14 cellular contexts compared by ENCODE assay signal in the genomic region with DNA sequence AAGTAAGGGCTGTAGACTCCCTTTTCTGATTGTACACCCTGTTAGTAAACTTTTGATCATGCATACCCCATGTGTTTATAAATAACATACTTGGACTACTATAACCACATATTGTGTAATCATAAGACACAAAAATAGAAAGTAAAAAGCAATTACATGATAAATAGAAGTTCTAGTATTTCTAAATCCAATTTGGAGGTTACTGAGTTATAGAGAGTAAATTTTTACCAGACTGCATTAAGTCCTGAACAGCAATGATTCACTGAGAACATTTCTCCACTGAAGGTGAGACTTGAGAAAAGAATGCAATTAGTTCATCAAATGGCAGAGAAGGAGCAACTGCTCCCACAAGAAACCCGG. TPM values are rescaled to one million over a fixed set of nuclear protein-coding genes. Genes with fewer than 3 reads are reported as not detected.
DNase-seq lines count a peak whose midpoint lies in the region; ATAC-seq and TF ChIP-seq lines count a peak whose summit lies in the region.
"Had no signal": no experiment of that assay in that cellular context is flagged by ENCODE, and none has a peak within 500 bp of the region (broad histone marks: within the 10 kb centered on the region; RNA-seq: fewer than 3 reads in every experiment).

No MANE protein-coding gene starts in this region.

- no peak for ATAC-seq in activated naive CD4-positive, alpha-beta T cell treated with anti-CD3 and anti-CD28 coated beads, Interleukin-2, amount 50 U/mL, for 72 hours
- ATAC-seq in RWPE2 (ENCODE audit: low read depth), result peak; percentile 41
- no peak for ATAC-seq in GM21737 (IDR thresholded peaks at IDR 0.05; ENCODE audit: unreplicated experiment)
- no peak for ATAC-seq in GM21360 (IDR thresholded peaks at IDR 0.05; ENCODE audit: unreplicated experiment)
- ATAC-seq: mucosa of descending colon had no signal

- H3K27ac ChIP-seq in RWPE2 (ENCODE audit: poor library complexity, severe bottlenecking) (peak overlapping the region; percentile 35), spleen (peak overlapping the region in 7 of 8 donors; percentile 19 to 72 (median 62))

- H3K27ac Mint-ChIP-seq in activated naive CD4-positive, alpha-beta T cell treated with anti-CD3 and anti-CD28 coated beads, Interleukin-2, amount 50 U/mL, for 24 hours, result peak overlapping the region; percentile 14
- H3K27ac Mint-ChIP-seq in activated naive CD4-positive, alpha-beta T cell treated with anti-CD3 and anti-CD28 coated beads, Interleukin-2, amount 50 U/mL, for 72 hours, result no peak overlapping the region
- H3K27ac Mint-ChIP-seq: activated CD4-positive, alpha-beta memory T cell treated with anti-CD3 and anti-CD28 coated beads, Interleukin-2, amount 10 ng/mL, durations not matched to agents 7 days and 5 days had no signal

- H3K9me3 ChIP-seq in RWPE2 (ENCODE audit: severe bottlenecking) (no peaks in the 10 kb centered on the region), spleen (no peaks in the 10 kb centered on the region)
- H3K9me3 ChIP-seq: mucosa of descending colon, upper lobe of left lung had no signal

- H3K36me3 ChIP-seq in RWPE2 (ENCODE audit: low read depth), result peaks cover 48% of the 10 kb centered on the region
- H3K36me3 ChIP-seq in spleen, result peaks cover 4 to 71% (median 39%) of the 10 kb centered on the region in 6 donors

- H3K27me3 ChIP-seq in RWPE2 (ENCODE audit: insufficient read depth, poor library complexity, severe bottlenecking) (no peaks in the 10 kb centered on the region), spleen (replicated peaks in 1 of 7) (no peaks in the 10 kb centered on the region)
- H3K27me3 ChIP-seq: upper lobe of left lung had no signal

- intact Hi-C loops in spleen (cut with DNase I; ENCODE audit: low total_unique reads), result no loop called here

- no peak for DNase-seq in activated naive CD4-positive, alpha-beta T cell treated with anti-CD3 and anti-CD28 coated beads, Interleukin-2, amount 50 U/mL, for 72 hours (ENCODE audit: low spot score in 2 of 2)
- no peak for DNase-seq in RWPE2 (ENCODE audit: low spot score)
- peak; percentile 66 for DNase-seq in fibroblast of villous mesenchyme (ENCODE audit: low read depth)
- DNase-seq in spleen, result no peak
- no peak for DNase-seq in DMS 273 (lab: John Stamatoyannopoulos, UW; ENCODE audit: unreplicated experiment)
- DNase-seq: activated CD4-positive, alpha-beta memory T cell treated with anti-CD3 and anti-CD28 coated beads, Interleukin-2, amount 10 ng/mL, durations not matched to agents 7 days and 5 days; GDM1; Kasumi-1; mucosa of descending colon; upper lobe of left lung had no signal

- no peaks in the 10 kb centered on the region for H3K9me3 Mint-ChIP-seq in activated naive CD4-positive, alpha-beta T cell treated with anti-CD3 and anti-CD28 coated beads, Interleukin-2, amount 50 U/mL, for 24 hours
- no peaks in the 10 kb centered on the region for H3K9me3 Mint-ChIP-seq in activated naive CD4-positive, alpha-beta T cell treated with anti-CD3 and anti-CD28 coated beads, Interleukin-2, amount 50 U/mL, for 72 hours
- H3K9me3 Mint-ChIP-seq: activated CD4-positive, alpha-beta memory T cell treated with anti-CD3 and anti-CD28 coated beads, Interleukin-2, amount 10 ng/mL, durations not matched to agents 7 days and 5 days had no signal

- H3K4me1 Mint-ChIP-seq in activated naive CD4-positive, alpha-beta T cell treated with anti-CD3 and anti-CD28 coated beads, Interleukin-2, amount 50 U/mL, for 24 hours, result no peaks in the 10 kb centered on the region

- TF ChIP-seq POLR2A in spleen (IDR thresholded peaks at IDR 0.05), result no peak

- H3K4me1 ChIP-seq in RWPE2 (ENCODE audit: insufficient read depth, poor library complexity, severe bottlenecking), result no peaks in the 10 kb centered on the region
- H3K4me1 ChIP-seq in spleen, result peaks cover 0 to 42% (median 20%) of the 10 kb centered on the region in 6 donors

- peaks cover 18% of the 10 kb centered on the region for H3K36me3 Mint-ChIP-seq in activated naive CD4-positive, alpha-beta T cell treated with anti-CD3 and anti-CD28 coated beads, Interleukin-2, amount 50 U/mL, for 24 hours
- peaks cover 13 to 34% of the 10 kb centered on the region in 2 donors for H3K36me3 Mint-ChIP-seq in activated naive CD4-positive, alpha-beta T cell treated with anti-CD3 and anti-CD28 coated beads, Interleukin-2, amount 50 U/mL, for 72 hours

- TF ChIP-seq CTCF in RWPE2 (IDR thresholded peaks at IDR 0.05; ENCODE audit: poor library complexity, severe bottlenecking), result no peak
- no peak for TF ChIP-seq CTCF in fibroblast of villous mesenchyme (IDR thresholded peaks at IDR 0.05; ENCODE audit: insufficient read depth, low read depth, low read length)
- TF ChIP-seq CTCF in spleen (IDR thresholded peaks at IDR 0.05 in 8 of 11, conservative IDR thresholded peaks at IDR 0.05 in 3 of 11), result no peak

- H3K4me3 ChIP-seq in RWPE2 (ENCODE audit: severe bottlenecking), result no peak overlapping the region
- no peak overlapping the region for H3K4me3 ChIP-seq in fibroblast of villous mesenchyme (ENCODE audit: low read depth, low read length)
- H3K4me3 ChIP-seq in spleen, result no peak overlapping the region
- H3K4me3 ChIP-seq: mucosa of descending colon, upper lobe of left lung had no signal

- H3K4me3 Mint-ChIP-seq in activated naive CD4-positive, alpha-beta T cell treated with anti-CD3 and anti-CD28 coated beads, Interleukin-2, amount 50 U/mL, for 24 hours, result no peak overlapping the region
- H3K4me3 Mint-ChIP-seq: activated CD4-positive, alpha-beta memory T cell treated with anti-CD3 and anti-CD28 coated beads, Interleukin-2, amount 10 ng/mL, durations not matched to agents 7 days and 5 days had no signal

- WGBS in spleen, 5 donors, result 62 to 81% (median 79%) methylated on average over 1 of the region's 1 CpG

- H3K27me3 Mint-ChIP-seq in activated naive CD4-positive, alpha-beta T cell treated with anti-CD3 and anti-CD28 coated beads, Interleukin-2, amount 50 U/mL, for 24 hours, result no peaks in the 10 kb centered on the region
- H3K27me3 Mint-ChIP-seq: activated CD4-positive, alpha-beta memory T cell treated with anti-CD3 and anti-CD28 coated beads, Interleukin-2, amount 10 ng/mL, durations not matched to agents 7 days and 5 days had no signal

RNA-seq across cellular contexts. Expression of a gene that starts 7.7 kb away (rescaled TPM):
- 10 to 100 TPM; 15.4 to 21.4 TPM for total RNA-seq in activated naive CD4-positive, alpha-beta T cell treated with anti-CD3 and anti-CD28 coated beads, Interleukin-2, amount 50 U/mL, for 72 hours
- total RNA-seq in fibroblast of villous mesenchyme (10.0 and 11.2 TPM in 2 replicates), spleen (10 to 100 TPM; 11.6 to 28.0 (median 19.6) TPM)
- polyA plus RNA-seq in spleen, result 10 to 100 TPM in 2 of 3 donors, 1 to 10 TPM in 1; 3.8 to 25.7 (median 10.2) TPM

RNA-seq across cellular contexts. Expression of a gene that starts 36.5 kb away (rescaled TPM):
- total RNA-seq in activated naive CD4-positive, alpha-beta T cell treated with anti-CD3 and anti-CD28 coated beads, Interleukin-2, amount 50 U/mL, for 72 hours, result 100 to 1,000 TPM; 560 to 601 TPM
- total RNA-seq in fibroblast of villous mesenchyme (325 and 443 TPM in 2 replicates), spleen (100 to 1,000 TPM; 232 to 331 (median 259) TPM)
- 10 to 100 TPM; 37.0 to 56.7 (median 49.0) TPM for polyA plus RNA-seq in spleen

RNA-seq across cellular contexts. Expression of a gene that starts 46.8 kb away (rescaled TPM):
- total RNA-seq in activated naive CD4-positive, alpha-beta T cell treated with anti-CD3 and anti-CD28 coated beads, Interleukin-2, amount 50 U/mL, for 72 hours, result 10 to 100 TPM; 39.6 to 73.5 TPM
- total RNA-seq in fibroblast of villous mesenchyme (not detected in 2 replicates), spleen (10 to 100 TPM; 10.4 to 21.7 (median 12.2) TPM)
- polyA plus RNA-seq in spleen, result 1 to 10 TPM; 2.6 to 8.3 (median 3.8) TPM
- total RNA-seq: OCI-LY7 had no signal

Comparison
In these comparisons a context has a peak if more than half of its experiments do, and no peak if none do; other contexts are left out.
1. RNA of a gene that starts 46.8 kb away (total RNA-seq): 39.6 to 73.5 TPM in activated naive CD4-positive, alpha-beta T cell treated with anti-CD3 and anti-CD28 coated beads, Interleukin-2, amount 50 U/mL, for 72 hours and 10.4 to 21.7 TPM in spleen; not detected in fibroblast of villous mesenchyme; every median in the first group is over 10 times any median in the second.